ENCODE assay signal across 1 cellular context in the genomic region with DNA sequence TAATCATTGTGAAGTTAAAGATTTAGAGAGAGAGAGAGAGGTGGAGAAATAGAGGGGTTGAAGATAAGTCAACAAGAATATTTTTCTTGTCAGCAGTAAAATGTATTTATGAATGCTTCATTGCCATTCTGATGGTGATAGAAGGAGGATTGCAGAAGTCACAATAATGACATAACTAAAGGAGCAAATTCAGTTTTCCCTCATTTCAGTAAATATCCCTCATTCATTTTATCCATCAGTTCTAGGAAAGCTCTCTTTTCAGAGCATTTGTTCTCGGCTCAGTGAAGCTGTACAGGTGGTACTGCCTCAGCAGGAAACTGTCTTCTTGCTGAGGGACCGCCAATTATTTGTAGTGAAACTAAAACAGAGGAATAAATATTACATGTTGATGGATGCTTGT.
TF ChIP-seq lines count a peak whose summit lies in the region.

No MANE protein-coding gene starts in this region.

TF ChIP-seq in GM12878, 131 proteins besides CTCF, POLR2A, EP300 and RAD21 (continued from another document):
- TF ChIP-seq, protein P1, sequence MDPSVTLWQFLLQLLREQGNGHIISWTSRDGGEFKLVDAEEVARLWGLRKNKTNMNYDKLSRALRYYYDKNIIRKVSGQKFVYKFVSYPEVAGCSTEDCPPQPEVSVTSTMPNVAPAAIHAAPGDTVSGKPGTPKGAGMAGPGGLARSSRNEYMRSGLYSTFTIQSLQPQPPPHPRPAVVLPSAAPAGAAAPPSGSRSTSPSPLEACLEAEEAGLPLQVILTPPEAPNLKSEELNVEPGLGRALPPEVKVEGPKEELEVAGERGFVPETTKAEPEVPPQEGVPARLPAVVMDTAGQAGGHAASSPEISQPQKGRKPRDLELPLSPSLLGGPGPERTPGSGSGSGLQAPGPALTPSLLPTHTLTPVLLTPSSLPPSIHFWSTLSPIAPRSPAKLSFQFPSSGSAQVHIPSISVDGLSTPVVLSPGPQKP (IDR thresholded peaks at IDR 0.05; ENCODE audit: low read depth, low read length): no peak
- TF ChIP-seq MTA3 (IDR thresholded peaks at IDR 0.05; ENCODE audit: borderline replicate concordance, low read length): no peak
- no peak for TF ChIP-seq BCL11A (IDR thresholded peaks at IDR 0.05; ENCODE audit: low read depth, low read length)
- TF ChIP-seq BMI1 (IDR thresholded peaks at IDR 0.05; ENCODE audit: borderline replicate concordance): no peak
- no peak for TF ChIP-seq SUZ12 (IDR thresholded peaks at IDR 0.05; ENCODE audit: unreplicated experiment)
